16 cellular contexts compared by ENCODE assay signal in genomic region chr3:101962055-101962454, GRCh38.
"Had no signal": no experiment of that assay in that cellular context is flagged by ENCODE, and none has a peak within 500 bp of the region (broad histone marks: within the 10 kb centered on the region; RNA-seq: fewer than 3 reads in every experiment).

No MANE protein-coding gene starts in this region.

- H3K36me3 Mint-ChIP-seq: natural killer cell treated with Interleukin-12 subunit alpha and Interleukin-12 subunit beta and Interleukin-15 and Interleukin-18, amount 100 ng/mL, for 72 hours had no signal

- ATAC-seq: activated CD8-positive, alpha-beta T cell treated with anti-CD3 and anti-CD28 coated beads, Interleukin-2, amount 10 ng/mL, durations not matched to agents 7 days and 5 days; body of pancreas; left colon; natural killer cell treated with Interleukin-12 subunit alpha and Interleukin-12 subunit beta and Interleukin-15 and Interleukin-18, amount 100 ng/mL, for 72 hours had no signal

- H3K27ac Mint-ChIP-seq: activated CD8-positive, alpha-beta T cell treated with anti-CD3 and anti-CD28 coated beads, Interleukin-2, amount 10 ng/mL, durations not matched to agents 7 days and 5 days; activated T-helper 1 cell treated with anti-CD3 and anti-CD28 coated beads, Interleukin-12 subunit alpha, Interleukin-12 subunit beta, Interleukin-2, Interleukin-4 antibody, amounts not matched to agents 30 ng/mL and 10 ng/mL and 1 ng/mL, durations not matched to agents 14 hours and 24 hours and 36 hours; natural killer cell treated with Interleukin-12 subunit alpha and Interleukin-12 subunit beta and Interleukin-15 and Interleukin-18, amount 100 ng/mL, for 72 hours had no signal

- H3K27me3 ChIP-seq: body of pancreas, tibial nerve had no signal

- DNase-seq: activated CD4-positive, alpha-beta T cell treated with anti-CD3 and anti-CD28 coated beads for 4 hours; activated CD8-positive, alpha-beta memory T cell treated with anti-CD3 and anti-CD28 coated beads, Interleukin-2, amount 50 U/mL, for 48 hours; activated CD8-positive, alpha-beta T cell treated with anti-CD3 and anti-CD28 coated beads, Interleukin-2, amount 10 ng/mL, durations not matched to agents 7 days and 5 days; activated naive CD4-positive, alpha-beta T cell; body of pancreas; cerebellar nuclear complex; dermis blood vessel endothelial cell; erythroblast; glutamatergic neuron; left colon; occipital lobe; T-helper 1 cell; WERI-Rb-1 had no signal

- H3K9me3 Mint-ChIP-seq: natural killer cell treated with Interleukin-12 subunit alpha and Interleukin-12 subunit beta and Interleukin-15 and Interleukin-18, amount 100 ng/mL, for 72 hours had no signal

- H3K36me3 ChIP-seq: tibial nerve, WERI-Rb-1 had no signal

- H3K4me3 Mint-ChIP-seq: activated CD8-positive, alpha-beta T cell treated with anti-CD3 and anti-CD28 coated beads, Interleukin-2, amount 10 ng/mL, durations not matched to agents 7 days and 5 days; activated T-helper 1 cell treated with anti-CD3 and anti-CD28 coated beads, Interleukin-12 subunit alpha, Interleukin-12 subunit beta, Interleukin-2, Interleukin-4 antibody, amounts not matched to agents 30 ng/mL and 10 ng/mL and 1 ng/mL, durations not matched to agents 14 hours and 24 hours and 36 hours; natural killer cell treated with Interleukin-12 subunit alpha and Interleukin-12 subunit beta and Interleukin-15 and Interleukin-18, amount 100 ng/mL, for 72 hours had no signal

- H3K4me1 ChIP-seq: body of pancreas, tibial nerve had no signal

- H3K4me3 ChIP-seq: body of pancreas, tibial nerve had no signal

- H3K9me3 ChIP-seq: body of pancreas had no signal

- H3K27ac ChIP-seq: body of pancreas, tibial nerve, WERI-Rb-1 had no signal
